ENCODE assay signal across 1 cellular context in the genomic region with DNA sequence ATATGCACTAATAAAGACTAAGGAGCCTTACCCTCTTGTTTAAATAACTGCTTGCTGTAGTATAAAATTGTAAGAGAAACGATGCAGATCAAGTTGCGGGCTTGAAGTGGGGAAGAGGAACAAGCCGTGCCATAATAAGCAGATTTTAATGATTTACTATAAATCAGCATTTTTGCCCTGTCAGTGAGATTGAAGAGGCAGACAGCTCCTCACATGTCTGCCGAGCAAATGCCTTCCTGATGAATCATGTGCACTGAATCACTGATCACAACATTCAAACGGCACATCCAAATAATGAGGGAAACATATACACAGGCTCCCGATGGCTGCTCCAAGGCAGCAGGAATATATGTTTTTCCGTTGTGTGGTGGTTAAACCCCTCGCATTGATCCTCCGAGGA.
TF ChIP-seq lines count a peak whose summit lies in the region.

No MANE protein-coding gene starts in this region.

TF ChIP-seq in HEK293, 187 proteins besides CTCF, POLR2A, EP300 and RAD21 (continued from another document):
- TF ChIP-seq, protein P1, sequence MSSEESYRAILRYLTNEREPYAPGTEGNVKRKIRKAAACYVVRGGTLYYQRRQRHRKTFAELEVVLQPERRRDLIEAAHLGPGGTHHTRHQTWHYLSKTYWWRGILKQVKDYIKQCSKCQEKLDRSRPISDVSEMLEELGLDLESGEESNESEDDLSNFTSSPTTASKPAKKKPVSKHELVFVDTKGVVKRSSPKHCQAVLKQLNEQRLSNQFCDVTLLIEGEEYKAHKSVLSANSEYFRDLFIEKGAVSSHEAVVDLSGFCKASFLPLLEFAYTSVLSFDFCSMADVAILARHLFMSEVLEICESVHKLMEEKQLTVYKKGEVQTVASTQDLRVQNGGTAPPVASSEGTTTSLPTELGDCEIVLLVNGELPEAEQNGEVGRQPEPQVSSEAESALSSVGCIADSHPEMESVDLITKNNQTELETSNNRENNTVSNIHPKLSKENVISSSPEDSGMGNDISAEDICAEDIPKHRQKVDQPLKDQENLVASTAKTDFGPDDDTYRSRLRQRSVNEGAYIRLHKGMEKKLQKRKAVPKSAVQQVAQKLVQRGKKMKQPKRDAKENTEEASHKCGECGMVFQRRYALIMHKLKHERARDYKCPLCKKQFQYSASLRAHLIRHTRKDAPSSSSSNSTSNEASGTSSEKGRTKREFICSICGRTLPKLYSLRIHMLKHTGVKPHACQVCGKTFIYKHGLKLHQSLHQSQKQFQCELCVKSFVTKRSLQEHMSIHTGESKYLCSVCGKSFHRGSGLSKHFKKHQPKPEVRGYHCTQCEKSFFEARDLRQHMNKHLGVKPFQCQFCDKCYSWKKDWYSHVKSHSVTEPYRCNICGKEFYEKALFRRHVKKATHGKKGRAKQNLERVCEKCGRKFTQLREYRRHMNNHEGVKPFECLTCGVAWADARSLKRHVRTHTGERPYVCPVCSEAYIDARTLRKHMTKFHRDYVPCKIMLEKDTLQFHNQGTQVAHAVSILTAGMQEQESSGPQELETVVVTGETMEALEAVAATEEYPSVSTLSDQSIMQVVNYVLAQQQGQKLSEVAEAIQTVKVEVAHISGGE (tag by site-specific recombination; conservative IDR thresholded peaks at IDR 0.05; ENCODE audit: low read depth): no peak
- TF ChIP-seq, protein P2, sequence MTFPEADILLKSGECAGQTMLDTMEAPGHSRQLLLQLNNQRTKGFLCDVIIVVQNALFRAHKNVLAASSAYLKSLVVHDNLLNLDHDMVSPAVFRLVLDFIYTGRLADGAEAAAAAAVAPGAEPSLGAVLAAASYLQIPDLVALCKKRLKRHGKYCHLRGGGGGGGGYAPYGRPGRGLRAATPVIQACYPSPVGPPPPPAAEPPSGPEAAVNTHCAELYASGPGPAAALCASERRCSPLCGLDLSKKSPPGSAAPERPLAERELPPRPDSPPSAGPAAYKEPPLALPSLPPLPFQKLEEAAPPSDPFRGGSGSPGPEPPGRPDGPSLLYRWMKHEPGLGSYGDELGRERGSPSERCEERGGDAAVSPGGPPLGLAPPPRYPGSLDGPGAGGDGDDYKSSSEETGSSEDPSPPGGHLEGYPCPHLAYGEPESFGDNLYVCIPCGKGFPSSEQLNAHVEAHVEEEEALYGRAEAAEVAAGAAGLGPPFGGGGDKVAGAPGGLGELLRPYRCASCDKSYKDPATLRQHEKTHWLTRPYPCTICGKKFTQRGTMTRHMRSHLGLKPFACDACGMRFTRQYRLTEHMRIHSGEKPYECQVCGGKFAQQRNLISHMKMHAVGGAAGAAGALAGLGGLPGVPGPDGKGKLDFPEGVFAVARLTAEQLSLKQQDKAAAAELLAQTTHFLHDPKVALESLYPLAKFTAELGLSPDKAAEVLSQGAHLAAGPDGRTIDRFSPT (tag by site-specific recombination; IDR thresholded peaks at IDR 0.05): peak; percentile 87
- TF ChIP-seq, protein P3, sequence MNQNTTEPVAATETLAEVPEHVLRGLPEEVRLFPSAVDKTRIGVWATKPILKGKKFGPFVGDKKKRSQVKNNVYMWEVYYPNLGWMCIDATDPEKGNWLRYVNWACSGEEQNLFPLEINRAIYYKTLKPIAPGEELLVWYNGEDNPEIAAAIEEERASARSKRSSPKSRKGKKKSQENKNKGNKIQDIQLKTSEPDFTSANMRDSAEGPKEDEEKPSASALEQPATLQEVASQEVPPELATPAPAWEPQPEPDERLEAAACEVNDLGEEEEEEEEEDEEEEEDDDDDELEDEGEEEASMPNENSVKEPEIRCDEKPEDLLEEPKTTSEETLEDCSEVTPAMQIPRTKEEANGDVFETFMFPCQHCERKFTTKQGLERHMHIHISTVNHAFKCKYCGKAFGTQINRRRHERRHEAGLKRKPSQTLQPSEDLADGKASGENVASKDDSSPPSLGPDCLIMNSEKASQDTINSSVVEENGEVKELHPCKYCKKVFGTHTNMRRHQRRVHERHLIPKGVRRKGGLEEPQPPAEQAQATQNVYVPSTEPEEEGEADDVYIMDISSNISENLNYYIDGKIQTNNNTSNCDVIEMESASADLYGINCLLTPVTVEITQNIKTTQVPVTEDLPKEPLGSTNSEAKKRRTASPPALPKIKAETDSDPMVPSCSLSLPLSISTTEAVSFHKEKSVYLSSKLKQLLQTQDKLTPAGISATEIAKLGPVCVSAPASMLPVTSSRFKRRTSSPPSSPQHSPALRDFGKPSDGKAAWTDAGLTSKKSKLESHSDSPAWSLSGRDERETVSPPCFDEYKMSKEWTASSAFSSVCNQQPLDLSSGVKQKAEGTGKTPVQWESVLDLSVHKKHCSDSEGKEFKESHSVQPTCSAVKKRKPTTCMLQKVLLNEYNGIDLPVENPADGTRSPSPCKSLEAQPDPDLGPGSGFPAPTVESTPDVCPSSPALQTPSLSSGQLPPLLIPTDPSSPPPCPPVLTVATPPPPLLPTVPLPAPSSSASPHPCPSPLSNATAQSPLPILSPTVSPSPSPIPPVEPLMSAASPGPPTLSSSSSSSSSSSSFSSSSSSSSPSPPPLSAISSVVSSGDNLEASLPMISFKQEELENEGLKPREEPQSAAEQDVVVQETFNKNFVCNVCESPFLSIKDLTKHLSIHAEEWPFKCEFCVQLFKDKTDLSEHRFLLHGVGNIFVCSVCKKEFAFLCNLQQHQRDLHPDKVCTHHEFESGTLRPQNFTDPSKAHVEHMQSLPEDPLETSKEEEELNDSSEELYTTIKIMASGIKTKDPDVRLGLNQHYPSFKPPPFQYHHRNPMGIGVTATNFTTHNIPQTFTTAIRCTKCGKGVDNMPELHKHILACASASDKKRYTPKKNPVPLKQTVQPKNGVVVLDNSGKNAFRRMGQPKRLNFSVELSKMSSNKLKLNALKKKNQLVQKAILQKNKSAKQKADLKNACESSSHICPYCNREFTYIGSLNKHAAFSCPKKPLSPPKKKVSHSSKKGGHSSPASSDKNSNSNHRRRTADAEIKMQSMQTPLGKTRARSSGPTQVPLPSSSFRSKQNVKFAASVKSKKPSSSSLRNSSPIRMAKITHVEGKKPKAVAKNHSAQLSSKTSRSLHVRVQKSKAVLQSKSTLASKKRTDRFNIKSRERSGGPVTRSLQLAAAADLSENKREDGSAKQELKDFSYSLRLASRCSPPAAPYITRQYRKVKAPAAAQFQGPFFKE (tag by site-specific recombination; IDR thresholded peaks at IDR 0.05; ENCODE audit: borderline replicate concordance): no peak
- TF ChIP-seq, protein P4, sequence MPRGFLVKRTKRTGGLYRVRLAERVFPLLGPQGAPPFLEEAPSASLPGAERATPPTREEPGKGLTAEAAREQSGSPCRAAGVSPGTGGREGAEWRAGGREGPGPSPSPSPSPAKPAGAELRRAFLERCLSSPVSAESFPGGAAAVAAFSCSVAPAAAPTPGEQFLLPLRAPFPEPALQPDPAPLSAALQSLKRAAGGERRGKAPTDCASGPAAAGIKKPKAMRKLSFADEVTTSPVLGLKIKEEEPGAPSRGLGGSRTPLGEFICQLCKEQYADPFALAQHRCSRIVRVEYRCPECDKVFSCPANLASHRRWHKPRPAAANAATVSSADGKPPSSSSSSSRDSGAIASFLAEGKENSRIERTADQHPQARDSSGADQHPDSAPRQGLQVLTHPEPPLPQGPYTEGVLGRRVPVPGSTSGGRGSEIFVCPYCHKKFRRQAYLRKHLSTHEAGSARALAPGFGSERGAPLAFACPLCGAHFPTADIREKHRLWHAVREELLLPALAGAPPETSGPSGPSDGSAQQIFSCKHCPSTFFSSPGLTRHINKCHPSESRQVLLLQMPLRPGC (tag by site-specific recombination; IDR thresholded peaks at IDR 0.05): no peak
- no peak for TF ChIP-seq ZSCAN23 (tag by site-specific recombination; IDR thresholded peaks at IDR 0.05)
- peak; percentile 96 for TF ChIP-seq ZEB2 (tag by site-specific recombination; IDR thresholded peaks at IDR 0.05)
- 0 out of 2 replicates have a peak, but pooled peaks have one; percentile 34 for TF ChIP-seq ZFP37 (tag by site-specific recombination; IDR thresholded peaks at IDR 0.05)
- TF ChIP-seq ZNF529 (tag by site-specific recombination; IDR thresholded peaks at IDR 0.05; ENCODE audit: insufficient replicate concordance): no peak
- peak; percentile 90 for TF ChIP-seq MEIS1 (CRISPR knock-in tag; IDR thresholded peaks at IDR 0.05; ENCODE audit: borderline replicate concordance)
- TF ChIP-seq BCL11A (tag by site-specific recombination; IDR thresholded peaks at IDR 0.05; ENCODE audit: low read depth): peak; percentile 62; the same call in 1 of the 2 replicates
- TF ChIP-seq ZNF837 (tag by site-specific recombination; IDR thresholded peaks at IDR 0.05): no peak
- no peak for TF ChIP-seq ZFHX2 (tag by site-specific recombination; conservative IDR thresholded peaks at IDR 0.05)
- TF ChIP-seq ZNF670 (tag by site-specific recombination; IDR thresholded peaks at IDR 0.05; ENCODE audit: low read depth): no peak
- TF ChIP-seq FEZF1 (tag by site-specific recombination; IDR thresholded peaks at IDR 0.05): peak; percentile 50; the same call in 1 of the 2 replicates
- 0 out of 2 replicates have a peak, but pooled peaks have one; percentile 61 for TF ChIP-seq ZNF24 (tag by site-specific recombination; IDR thresholded peaks at IDR 0.05)
- TF ChIP-seq, protein P5, sequence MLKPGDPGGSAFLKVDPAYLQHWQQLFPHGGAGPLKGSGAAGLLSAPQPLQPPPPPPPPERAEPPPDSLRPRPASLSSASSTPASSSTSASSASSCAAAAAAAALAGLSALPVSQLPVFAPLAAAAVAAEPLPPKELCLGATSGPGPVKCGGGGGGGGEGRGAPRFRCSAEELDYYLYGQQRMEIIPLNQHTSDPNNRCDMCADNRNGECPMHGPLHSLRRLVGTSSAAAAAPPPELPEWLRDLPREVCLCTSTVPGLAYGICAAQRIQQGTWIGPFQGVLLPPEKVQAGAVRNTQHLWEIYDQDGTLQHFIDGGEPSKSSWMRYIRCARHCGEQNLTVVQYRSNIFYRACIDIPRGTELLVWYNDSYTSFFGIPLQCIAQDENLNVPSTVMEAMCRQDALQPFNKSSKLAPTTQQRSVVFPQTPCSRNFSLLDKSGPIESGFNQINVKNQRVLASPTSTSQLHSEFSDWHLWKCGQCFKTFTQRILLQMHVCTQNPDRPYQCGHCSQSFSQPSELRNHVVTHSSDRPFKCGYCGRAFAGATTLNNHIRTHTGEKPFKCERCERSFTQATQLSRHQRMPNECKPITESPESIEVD (tag by site-specific recombination; IDR thresholded peaks at IDR 0.05): 0 out of 2 replicates have a peak, but pooled peaks have one; percentile 18
- peak; percentile 92 for TF ChIP-seq ZBTB17 (tag by site-specific recombination; IDR thresholded peaks at IDR 0.05)
- TF ChIP-seq SP2 (tag by site-specific recombination; IDR thresholded peaks at IDR 0.05): peak; percentile 21; the same call in 1 of the 2 replicates
- TF ChIP-seq ZSCAN30 (tag by site-specific recombination; IDR thresholded peaks at IDR 0.05): no peak
- TF ChIP-seq ZNF785 (tag by site-specific recombination; IDR thresholded peaks at IDR 0.05): no peak
- TF ChIP-seq ZNF510 (tag by site-specific recombination; IDR thresholded peaks at IDR 0.05; ENCODE audit: insufficient replicate concordance): no peak
- TF ChIP-seq GFI1B (tag by site-specific recombination; IDR thresholded peaks at IDR 0.05): no peak
- TF ChIP-seq ZNF473 (tag by site-specific recombination; IDR thresholded peaks at IDR 0.05): no peak
